8 cellular contexts compared by ENCODE assay signal in genomic region chr1:117928881-117929339, GRCh38. TPM values are rescaled to one million over a fixed set of nuclear protein-coding genes. Genes with fewer than 3 reads are reported as not detected.
DNase-seq lines count a peak whose midpoint lies in the region; ATAC-seq and TF ChIP-seq lines count a peak whose summit lies in the region.

No MANE protein-coding gene starts in this region.

- H3K79me1 ChIP-seq in mesenchymal stem cell (replicated peaks; ENCODE audit: low read length, poor library complexity, severe bottlenecking) = peaks cover 6% of the 10 kb centered on the region

- H4K8ac ChIP-seq in mesenchymal stem cell (ENCODE audit: low read length) = peak overlapping the region; percentile 62

- peak overlapping the region; percentile 91 for H3K27ac Mint-ChIP-seq in activated B cell treated with CpG ODN at 0.5 μM for 24 hours

- H2BK12ac ChIP-seq in mesenchymal stem cell (ENCODE audit: low read length in 2 of 2) = peak overlapping the region in 1 of 2 experiments; percentile 7

- H3K9ac ChIP-seq in endocrine pancreas (ENCODE audit: control insufficient read depth, insufficient read depth, low read length) (peak overlapping the region; percentile 81), mesenchymal stem cell (ENCODE audit: low read length) (peak overlapping the region; percentile 95)

- H3K4ac ChIP-seq in mesenchymal stem cell (ENCODE audit: low read depth in 1 of 2, low read length in 2 of 2) = peak overlapping the region in 1 of 2 experiments; percentile 3

- no peak overlapping the region for H3K14ac ChIP-seq in mesenchymal stem cell (ENCODE audit: low read length in 2 of 2)

- peak; percentile 29 to 60 for DNase-seq in AML-193 (lab: John Stamatoyannopoulos, UW)
- peak; percentile 48 for DNase-seq in NCI-H2107 treated with DMSO at 0.1 percent for 48 hours (lab: John Stamatoyannopoulos, UW; ENCODE audit: unreplicated experiment)
- DNase-seq in activated B cell treated with CpG ODN at 0.5 μM for 24 hours = no peak
- peak; percentile 83 for DNase-seq in mesenchymal stem cell
- peak in 5 of 6 experiments; percentile 26 to 64 (median 47) for DNase-seq in stimulated activated naive CD4-positive, alpha-beta T cell (lab: John Stamatoyannopoulos, UW)

- no peak overlapping the region for H3K23ac ChIP-seq in mesenchymal stem cell (ENCODE audit: low read length in 2 of 2)

- H3K4me3 Mint-ChIP-seq in activated B cell treated with CpG ODN at 0.5 μM for 24 hours = peak overlapping the region; percentile 94

- H3K27me3 ChIP-seq in endocrine pancreas (ENCODE audit: control insufficient read depth, insufficient read depth, low read length) = no peaks in the 10 kb centered on the region
- no peaks in the 10 kb centered on the region for H3K27me3 ChIP-seq in mesenchymal stem cell (ENCODE audit: control insufficient read depth in 1 of 2, insufficient read depth in 1 of 2, low read length in 2 of 2)

- H3K4me3 ChIP-seq in endocrine pancreas (ENCODE audit: control insufficient read depth, insufficient read depth, low read length) (peak overlapping the region; percentile 94), mesenchymal stem cell (ENCODE audit: insufficient read depth in 1 of 2, low read depth in 1 of 2, low read length in 2 of 2) (peak overlapping the region; percentile 90 to 100)

- H3K36me3 ChIP-seq in endocrine pancreas (ENCODE audit: control insufficient read depth, insufficient read depth, low read length) (no peaks in the 10 kb centered on the region), mesenchymal stem cell (ENCODE audit: control insufficient read depth in 1 of 2, insufficient read depth in 2 of 2, low read depth in 1 of 2, low read length in 2 of 2) (peaks cover 0 to 4% of the 10 kb centered on the region in 2 experiments)

- intact Hi-C loops in activated B cell treated with CpG ODN at 0.5 μM for 24 hours (cut with micrococcal nuclease) = loop anchor here (1.0 to 10.0 kb wide), 6 partner anchors 257 to 1954 kb away; partner anchors contain the start of genes MAN1A2, SLC22A15, TENT5C and TTF2

- H2AK5ac ChIP-seq in mesenchymal stem cell (ENCODE audit: low read length, severe bottlenecking) = no peak overlapping the region

- under 1% methylated on average over 24 of the region's 24 CpGs for WGBS in mesenchymal stem cell

- H3K4me1 ChIP-seq in endocrine pancreas (ENCODE audit: control insufficient read depth, insufficient read depth, low read length) = peaks cover 26% of the 10 kb centered on the region
- H3K4me1 ChIP-seq in mesenchymal stem cell (ENCODE audit: control insufficient read depth, insufficient read depth, low read depth, low read length) = peaks cover 3% of the 10 kb centered on the region

- H2BK5ac ChIP-seq in mesenchymal stem cell (ENCODE audit: low read depth, low read length, poor library complexity, severe bottlenecking) = no peak overlapping the region

- peak overlapping the region; percentile 36 for H3K27ac ChIP-seq in mesenchymal stem cell (ENCODE audit: low read length, poor library complexity, severe bottlenecking)

- peak overlapping the region; percentile 13 to 53 for H3K18ac ChIP-seq in mesenchymal stem cell (ENCODE audit: low read depth in 1 of 2, low read length in 2 of 2)

- H2AFZ ChIP-seq in mesenchymal stem cell (ENCODE audit: low read depth, low read length) = peak overlapping the region; percentile 91

- peaks cover 33% of the 10 kb centered on the region for H3K36me3 Mint-ChIP-seq in activated B cell treated with CpG ODN at 0.5 μM for 24 hours (ENCODE audit: low read depth)

- ATAC-seq in GM18517 (IDR thresholded peaks at IDR 0.05; ENCODE audit: unreplicated experiment) (peak; percentile 42), HG03039 (IDR thresholded peaks at IDR 0.05; ENCODE audit: unreplicated experiment) (peak; percentile 30), activated B cell treated with CpG ODN at 0.5 μM for 24 hours (ENCODE audit: low read depth) (peak; percentile 49)

- H2BK15ac ChIP-seq in mesenchymal stem cell (ENCODE audit: low read depth, poor library complexity, severe bottlenecking) = peak overlapping the region; percentile 73

- peaks cover 57% of the 10 kb centered on the region for H3K4me1 Mint-ChIP-seq in activated B cell treated with CpG ODN at 0.5 μM for 24 hours

- POLR2A ChIA-PET in activated B cell treated with CpG ODN at 0.5 μM for 24 hours (lab: Charles Lee) = interaction anchor here (1.2 to 1.9 kb wide), 2 partner anchors 323 to 562 kb away, joined by 3 to 7 read pairs; partner anchors contain the start of gene MAN1A2

- no peak overlapping the region for H4K91ac ChIP-seq in mesenchymal stem cell (ENCODE audit: low read length)

- no peak overlapping the region for H2BK120ac ChIP-seq in mesenchymal stem cell (ENCODE audit: low read depth, low read length)

- CTCF ChIA-PET in activated B cell treated with CpG ODN at 0.5 μM for 24 hours (lab: Charles Lee) = no interaction called here

- no peaks in the 10 kb centered on the region for H3K9me3 ChIP-seq in endocrine pancreas (ENCODE audit: control insufficient read depth, low read length)
- no peaks in the 10 kb centered on the region for H3K9me3 ChIP-seq in mesenchymal stem cell (ENCODE audit: control insufficient read depth, low read length)

- H3K9me3 Mint-ChIP-seq in activated B cell treated with CpG ODN at 0.5 μM for 24 hours = no peaks in the 10 kb centered on the region

- no peak for TF ChIP-seq CTCF in activated B cell treated with CpG ODN at 0.5 μM for 24 hours (IDR thresholded peaks at IDR 0.05)

- no peaks in the 10 kb centered on the region for H3K27me3 Mint-ChIP-seq in activated B cell treated with CpG ODN at 0.5 μM for 24 hours

- H3K4me2 ChIP-seq in mesenchymal stem cell (ENCODE audit: low read length, poor library complexity, severe bottlenecking) = peak overlapping the region; percentile 70

RNA-seq across cellular contexts. Expression of gene GDAP2, which starts 0.5 kb away (rescaled TPM):
- total RNA-seq in activated B cell treated with CpG ODN at 0.5 μM for 24 hours = 19.6 and 20.6 TPM in 2 replicates
- polyA plus RNA-seq in mesenchymal stem cell (2013, experiment 1 of 2) = 8.9 TPM
- polyA plus RNA-seq in mesenchymal stem cell (2013, experiment 2 of 2) = 9.1 TPM

RNA-seq across cellular contexts. Expression of gene WDR3, which starts 0.6 kb away (rescaled TPM):
- total RNA-seq in activated B cell treated with CpG ODN at 0.5 μM for 24 hours = 32.7 and 38.0 TPM in 2 replicates
- 8.0 TPM for polyA plus RNA-seq in mesenchymal stem cell (2013, experiment 1 of 2)
- 6.6 TPM for polyA plus RNA-seq in mesenchymal stem cell (2013, experiment 2 of 2)
